Comparison of ENCODE assay signal across 9 cellular contexts in the genomic region with DNA sequence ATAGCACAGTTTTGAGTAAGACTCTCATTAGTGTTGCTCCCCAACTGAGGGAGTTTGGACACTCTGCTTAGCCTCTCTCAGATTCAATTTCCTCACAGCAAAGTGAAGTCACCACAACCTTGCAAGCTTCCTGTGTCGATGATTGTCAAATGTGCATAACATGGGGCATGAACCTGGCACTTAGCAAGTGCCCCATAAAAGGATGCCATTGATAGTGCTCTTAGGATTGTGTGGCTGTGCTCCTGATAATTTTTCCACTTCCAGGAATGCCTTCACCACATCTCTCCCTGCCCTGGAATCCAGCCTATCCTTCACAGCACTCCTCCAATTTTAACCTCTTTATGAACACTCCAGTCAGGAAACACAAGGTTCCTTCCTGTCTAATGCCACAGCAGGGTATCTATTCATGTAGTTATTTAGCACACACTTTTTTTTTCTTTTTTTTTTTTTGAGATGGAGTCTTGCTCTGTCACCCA.
A peak's percentile ranks its signal among the peaks of the same experiment; 100 is the strongest.
DNase-seq lines count a peak whose midpoint lies in the region; ATAC-seq and TF ChIP-seq lines count a peak whose summit lies in the region.
"Had no signal": no experiment of that assay in that cellular context is flagged by ENCODE, and none has a peak within 500 bp of the region (broad histone marks: within the 10 kb centered on the region; RNA-seq: fewer than 3 reads in every experiment).

No MANE protein-coding gene starts in this region.

- peaks cover 14% of the 10 kb centered on the region for H3K36me3 Mint-ChIP-seq in activated T-helper 2 cell treated with anti-CD3 and anti-CD28 coated beads, Interferon-gamma antibody, Interleukin-2, Interleukin-4, amounts not matched to agents 10 μg/mL and 5 μg/mL and 100 μg/mL, durations not matched to agents 14 hours and 24 hours and 36 hours (ENCODE audit: low read depth)

- H3K27me3 ChIP-seq in HCT116 (ENCODE audit: insufficient read depth, low read length) (no peaks in the 10 kb centered on the region), trophoblast cell (ENCODE audit: insufficient read depth, low read length) (no peaks in the 10 kb centered on the region), esophagus squamous epithelium (no peaks in the 10 kb centered on the region)

- H3K27me3 Mint-ChIP-seq in activated T-helper 2 cell treated with anti-CD3 and anti-CD28 coated beads, Interferon-gamma antibody, Interleukin-2, Interleukin-4, amounts not matched to agents 10 μg/mL and 5 μg/mL and 100 μg/mL, durations not matched to agents 14 hours and 24 hours and 36 hours (ENCODE audit: low read depth) = no peaks in the 10 kb centered on the region

- H2AFZ ChIP-seq in HCT116 (ENCODE audit: low read depth, low read length, poor library complexity, severe bottlenecking) = no peak overlapping the region
- no peak overlapping the region for H2AFZ ChIP-seq in trophoblast cell (ENCODE audit: insufficient read depth, low read length, poor library complexity)

- H2BK120ac ChIP-seq in trophoblast cell (ENCODE audit: insufficient read depth, low read length, poor library complexity) = peak overlapping the region; percentile 90

- H2BK5ac ChIP-seq in trophoblast cell (ENCODE audit: low read depth, low read length, poor library complexity) = peak overlapping the region; percentile 93

- peaks cover 85 to 97% of the 10 kb centered on the region in 2 experiments for H3K4me1 ChIP-seq in HCT116 (ENCODE audit: control insufficient read depth in 1 of 2, insufficient read depth in 2 of 2, low read length in 2 of 2)
- H3K4me1 ChIP-seq in trophoblast cell (ENCODE audit: control insufficient read depth in 1 of 2, insufficient read depth in 2 of 2, low read length in 2 of 2) = peaks cover 9 to 11% of the 10 kb centered on the region in 2 experiments
- H3K4me1 ChIP-seq in esophagus squamous epithelium = no peaks in the 10 kb centered on the region

- DNase-seq in activated gamma-delta T cell treated with Interleukin-2 at 50 U/mL for 16 hours = peak; percentile 22
- DNase-seq in activated gamma-delta T cell (lab: John Stamatoyannopoulos, UW) = no peak
- no peak for DNase-seq in HCT116 (ENCODE audit: low read depth, low spot score)
- no peak for DNase-seq in activated T-helper 2 cell treated with anti-CD3 and anti-CD28 coated beads, Interferon-gamma antibody, Interleukin-2, Interleukin-4, amounts not matched to agents 10 μg/mL and 5 μg/mL and 100 μg/mL, durations not matched to agents 14 hours and 24 hours and 36 hours (ENCODE audit: low spot score)
- peak in 1 of 2 donors; percentile 13 for DNase-seq in trophoblast cell
- no peak for DNase-seq in COLO829 (ENCODE audit: low spot score)
- no peak for DNase-seq in esophagus squamous epithelium (lab: John Stamatoyannopoulos, UW)

- H4K8ac ChIP-seq in trophoblast cell (ENCODE audit: low read depth, low read length) = peak overlapping the region; percentile 84

- peak overlapping the region; percentile 99 for H2BK12ac ChIP-seq in trophoblast cell (ENCODE audit: low read length)

- peak overlapping the region; percentile 92 for H4K91ac ChIP-seq in trophoblast cell (ENCODE audit: low read depth, low read length)

- POLR2A ChIA-PET in HCT116 (lab: Charles Lee) = interaction anchor here (1.0 kb wide), 1 partner anchor 17 kb away, joined by 3 read pairs; no protein-coding TSS in a partner anchor

- no TSS peak for BruUV-seq in HCT116 (replicated peaks; lab: Mats Ljungman, UMichigan)

- H3K9me3 Mint-ChIP-seq in activated T-helper 2 cell treated with anti-CD3 and anti-CD28 coated beads, Interferon-gamma antibody, Interleukin-2, Interleukin-4, amounts not matched to agents 10 μg/mL and 5 μg/mL and 100 μg/mL, durations not matched to agents 14 hours and 24 hours and 36 hours = peaks cover 4% of the 10 kb centered on the region

- H3K9me3 ChIP-seq in HCT116 (ENCODE audit: control insufficient read depth in 1 of 2, insufficient read depth in 1 of 2, low read depth in 1 of 2, low read length in 2 of 2) = no peaks in the 10 kb centered on the region
- no peaks in the 10 kb centered on the region for H3K9me3 ChIP-seq in trophoblast cell (ENCODE audit: insufficient read depth, low read depth, low read length)
- H3K9me3 ChIP-seq in esophagus squamous epithelium = no peaks in the 10 kb centered on the region
- H3K9me3 ChIP-seq: HAP-1 had no signal

- H3K36me3 ChIP-seq in HCT116 (ENCODE audit: control insufficient read depth in 1 of 2, insufficient read depth in 2 of 2, low read length in 2 of 2) (no peaks in the 10 kb centered on the region), trophoblast cell (ENCODE audit: control insufficient read depth in 1 of 2, insufficient read depth in 2 of 2, low read length in 2 of 2) (no peaks in the 10 kb centered on the region), esophagus squamous epithelium (peaks cover 0 to 26% (median 0%) of the 10 kb centered on the region in 3 donors)
- H3K36me3 ChIP-seq: HAP-1 had no signal

- H3K79me1 ChIP-seq in trophoblast cell (ENCODE audit: low read length) = peaks cover 18% of the 10 kb centered on the region

- H3K4ac ChIP-seq in trophoblast cell (ENCODE audit: low read depth, low read length) = peak overlapping the region; percentile 62

- H3K18ac ChIP-seq in trophoblast cell (ENCODE audit: low read length) = peak overlapping the region; percentile 95

- intact Hi-C loops in HCT116 (cut with micrococcal nuclease) (no loop called here), esophagus squamous epithelium (cut with DNase I) (no loop called here)
- intact Hi-C loops in activated T-helper 2 cell treated with anti-CD3 and anti-CD28 coated beads, Interferon-gamma antibody, Interleukin-2, Interleukin-4, amounts not matched to agents 10 μg/mL and 5 μg/mL and 100 μg/mL, durations not matched to agents 14 hours and 24 hours and 36 hours (cut with micrococcal nuclease) = loop anchor here (2.0 kb wide), 1 partner anchor 17 kb away; no protein-coding TSS in a partner anchor

- peak; percentile 23 for ATAC-seq in HCT116
- ATAC-seq in HG02970 (IDR thresholded peaks at IDR 0.05; ENCODE audit: low FRiP score, unreplicated experiment) = no peak

- H3K23ac ChIP-seq in trophoblast cell (ENCODE audit: low read length) = peak overlapping the region; percentile 92

- H4K20me1 ChIP-seq in HCT116 (ENCODE audit: insufficient read depth) = no peaks in the 10 kb centered on the region

- peak overlapping the region; percentile 83 for H2AK5ac ChIP-seq in trophoblast cell (ENCODE audit: low read length)

- H3K79me2 ChIP-seq in HCT116 (ENCODE audit: insufficient read depth, low read length) (no peaks in the 10 kb centered on the region; the same call in 1 of the 2 replicates), trophoblast cell (ENCODE audit: control insufficient read depth, insufficient read depth, low read length, poor library complexity) (peaks cover 6% of the 10 kb centered on the region)

- no peak for TF ChIP-seq RAD21 in HCT116 (IDR thresholded peaks at IDR 0.05; ENCODE audit: low read depth)

- H3K9me2 ChIP-seq in HCT116 (ENCODE audit: insufficient read depth) = no peaks in the 10 kb centered on the region

- peak overlapping the region; percentile 89 for H3K14ac ChIP-seq in trophoblast cell (ENCODE audit: low read length)

- H3K4me2 ChIP-seq in HCT116 (ENCODE audit: low read length) = peak overlapping the region; percentile 70
- H3K4me2 ChIP-seq in trophoblast cell (ENCODE audit: low read length) = no peak overlapping the region

- H3K27ac ChIP-seq in HCT116 (ENCODE audit: low read depth, low read length) = peak overlapping the region; percentile 87
- H3K27ac ChIP-seq in trophoblast cell (ENCODE audit: low read depth, low read length) = peak overlapping the region; percentile 70
- no peak overlapping the region for H3K27ac ChIP-seq in esophagus squamous epithelium

- no CpG with 5 or more reads among the region's 1 CpG for WGBS in trophoblast cell (ENCODE audit: extremely low coverage, insufficient coverage, insufficient read length)
- 50 to 80% methylated on average over 1 of the region's 1 CpG for WGBS in esophagus squamous epithelium, 2 donors

- TF ChIP-seq POLR2A in HCT116 (IDR thresholded peaks at IDR 0.05; ENCODE audit: borderline replicate concordance, extremely low read depth, insufficient read depth, insufficient read length) = no peak
- TF ChIP-seq POLR2A in esophagus squamous epithelium (IDR thresholded peaks at IDR 0.05) = no peak

- H3K9ac ChIP-seq in HCT116 (ENCODE audit: low read length) (peak overlapping the region; percentile 29), trophoblast cell (ENCODE audit: low read length) (no peak overlapping the region)

- TF ChIP-seq CTCF in HCT116 (IDR thresholded peaks at IDR 0.05 in 2 of 3, conservative IDR thresholded peaks at IDR 0.05 in 1 of 3; ENCODE audit: borderline replicate concordance in 1 of 3, insufficient read depth in 1 of 3, low read depth in 2 of 3, low read length in 2 of 3) = no peak
- TF ChIP-seq CTCF in esophagus squamous epithelium (IDR thresholded peaks at IDR 0.05) = no peak

- H4K12ac ChIP-seq in trophoblast cell (ENCODE audit: low read depth, low read length) = peak overlapping the region; percentile 54

- CTCF ChIA-PET in HCT116 (lab: Charles Lee) = no interaction called here

- peak overlapping the region; percentile 5 for H3K4me3 Mint-ChIP-seq in activated T-helper 2 cell treated with anti-CD3 and anti-CD28 coated beads, Interferon-gamma antibody, Interleukin-2, Interleukin-4, amounts not matched to agents 10 μg/mL and 5 μg/mL and 100 μg/mL, durations not matched to agents 14 hours and 24 hours and 36 hours (ENCODE audit: low read depth)

- peak overlapping the region; percentile 65 for H3K27ac Mint-ChIP-seq in activated T-helper 2 cell treated with anti-CD3 and anti-CD28 coated beads, Interferon-gamma antibody, Interleukin-2, Interleukin-4, amounts not matched to agents 10 μg/mL and 5 μg/mL and 100 μg/mL, durations not matched to agents 14 hours and 24 hours and 36 hours

- peaks cover 11% of the 10 kb centered on the region for H3K4me1 Mint-ChIP-seq in activated T-helper 2 cell treated with anti-CD3 and anti-CD28 coated beads, Interferon-gamma antibody, Interleukin-2, Interleukin-4, amounts not matched to agents 10 μg/mL and 5 μg/mL and 100 μg/mL, durations not matched to agents 14 hours and 24 hours and 36 hours (ENCODE audit: low read depth)

- RAD21 ChIA-PET in HCT116 (lab: Charles Lee; ENCODE audit: low non-redundant PET in 1 of 2, low total read pairs in 2 of 2, uncharacterized antibody in 2 of 2, unreplicated experiment in 2 of 2) = interaction anchor here in 1 of 2 experiments (0.8 kb wide), 1 partner anchor 77 kb away, joined by 4 read pairs; no protein-coding TSS in a partner anchor

- H3K4me3 ChIP-seq in HCT116 (replicated peaks in 1 of 2; ENCODE audit: low read depth in 1 of 2, low read length in 2 of 2) (no peak overlapping the region), trophoblast cell (ENCODE audit: low read depth, low read length) (no peak overlapping the region), esophagus squamous epithelium (no peak overlapping the region)
- H3K4me3 ChIP-seq: HAP-1 had no signal

TF ChIP-seq in HCT116, 20 proteins besides CTCF, POLR2A, EP300 and RAD21:
- TF ChIP-seq POLR2AphosphoS5 (IDR thresholded peaks at IDR 0.05; ENCODE audit: low read depth, low read length) = no peak

Comparison
In these comparisons a context has a peak if more than half of its experiments do, and no peak if none do; other contexts are left out.
1. H3K27ac ChIP-seq: peak in HCT116 (single experiment) and trophoblast cell (single experiment); none in esophagus squamous epithelium (0 of 4).